ENCODE assay signal across 1 cellular context in genomic region chr3:155744626-155745324, GRCh38.
TF ChIP-seq lines count a peak whose summit lies in the region.

Gene PLCH1, minus strand, starts transcription at chr3:155745071. Its CDS starts 40,847 bp downstream, at chr3:155704224.

TF ChIP-seq in GM23338, 12 proteins besides CTCF, POLR2A, EP300 and RAD21:
- peak; percentile 67 for TF ChIP-seq ZNF462 (CRISPR knock-in tag; IDR thresholded peaks at IDR 0.05)
- no peak for TF ChIP-seq REST (IDR thresholded peaks at IDR 0.05; ENCODE audit: unreplicated experiment)
- no peak for TF ChIP-seq EZH2 (IDR thresholded peaks at IDR 0.05; ENCODE audit: low read depth, unreplicated experiment)
- no peak for TF ChIP-seq JUNB (IDR thresholded peaks at IDR 0.05; ENCODE audit: unreplicated experiment)
- peak; percentile 73 for TF ChIP-seq CREB1 (CRISPR knock-in tag; IDR thresholded peaks at IDR 0.05; ENCODE audit: low read depth)
- no peak; the same call in 1 of the 2 replicates for TF ChIP-seq ZNF114 (CRISPR knock-in tag; IDR thresholded peaks at IDR 0.05)
- no peak for TF ChIP-seq EZH2phosphoT487 (IDR thresholded peaks at IDR 0.05; ENCODE audit: unreplicated experiment)
- TF ChIP-seq POLR2AphosphoS5 (IDR thresholded peaks at IDR 0.05; ENCODE audit: low read depth): peak; percentile 73
- TF ChIP-seq STAT1 (IDR thresholded peaks at IDR 0.05; ENCODE audit: unreplicated experiment): no peak
- no peak for TF ChIP-seq NANOG (IDR thresholded peaks at IDR 0.05; ENCODE audit: borderline replicate concordance)
- TF ChIP-seq, protein P1, sequence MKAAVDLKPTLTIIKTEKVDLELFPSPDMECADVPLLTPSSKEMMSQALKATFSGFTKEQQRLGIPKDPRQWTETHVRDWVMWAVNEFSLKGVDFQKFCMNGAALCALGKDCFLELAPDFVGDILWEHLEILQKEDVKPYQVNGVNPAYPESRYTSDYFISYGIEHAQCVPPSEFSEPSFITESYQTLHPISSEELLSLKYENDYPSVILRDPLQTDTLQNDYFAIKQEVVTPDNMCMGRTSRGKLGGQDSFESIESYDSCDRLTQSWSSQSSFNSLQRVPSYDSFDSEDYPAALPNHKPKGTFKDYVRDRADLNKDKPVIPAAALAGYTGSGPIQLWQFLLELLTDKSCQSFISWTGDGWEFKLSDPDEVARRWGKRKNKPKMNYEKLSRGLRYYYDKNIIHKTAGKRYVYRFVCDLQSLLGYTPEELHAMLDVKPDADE (IDR thresholded peaks at IDR 0.05): peak; percentile 54; the same call in 1 of the 2 replicates
- TF ChIP-seq ZNF331 (CRISPR knock-in tag; IDR thresholded peaks at IDR 0.05; ENCODE audit: low read depth): no peak
